ENCODE assay signal across 8 cellular contexts in genomic region chr22:50184004-50184461, GRCh38. TPM values are rescaled to one million over a fixed set of nuclear protein-coding genes. Genes with fewer than 3 reads are reported as not detected.
DNase-seq lines count a peak whose midpoint lies in the region; ATAC-seq, FAIRE-seq and TF ChIP-seq lines count a peak whose summit lies in the region.

No MANE protein-coding gene starts in this region.

- ATAC-seq in pancreas (peak; percentile 14 to 48 (median 34)), HG02885 (IDR thresholded peaks at IDR 0.05; ENCODE audit: poor library complexity, unreplicated experiment) (no peak), GM18861 (IDR thresholded peaks at IDR 0.05; ENCODE audit: unreplicated experiment) (no peak)

- intact Hi-C loops in pancreas (cut with DNase I) = no loop called here

- no peaks in the 10 kb centered on the region for H3K9me2 ChIP-seq in DOHH2 (replicated peaks; ENCODE audit: control insufficient read depth, low read length)

- POLR2A ChIA-PET in RWPE1 (lab: Yijun Ruan, JAX; ENCODE audit: low non-redundant PET) = no interaction called here

- H3F3A ChIP-seq in DOHH2 (ENCODE audit: control insufficient read depth, insufficient read depth) = peaks cover 19% of the 10 kb centered on the region

- 54 to 62% methylated on average over 5 to 12 of the region's 12 CpGs for WGBS in pancreas, 2 donors

- H3K4me1 ChIP-seq in DOHH2 (ENCODE audit: control insufficient read depth, low read length) = peaks cover 44% of the 10 kb centered on the region
- H3K4me1 ChIP-seq in pancreas = peaks cover 21 to 27% (median 21%) of the 10 kb centered on the region in 3 donors

- H3K27me3 ChIP-seq in DOHH2 (ENCODE audit: control insufficient read depth, low read length) = no peaks in the 10 kb centered on the region
- no peaks in the 10 kb centered on the region for H3K27me3 ChIP-seq in pancreas
- no peaks in the 10 kb centered on the region for H3K27me3 ChIP-seq in brain microvascular endothelial cell (replicated peaks)

- H3K9me3 ChIP-seq in DOHH2 (ENCODE audit: control insufficient read depth, insufficient read depth, low read length) (no peaks in the 10 kb centered on the region), pancreas (no peaks in the 10 kb centered on the region)

- peaks cover 27% of the 10 kb centered on the region for H3K36me3 ChIP-seq in DOHH2 (ENCODE audit: control insufficient read depth, low read length)
- no peaks in the 10 kb centered on the region for H3K36me3 ChIP-seq in pancreas
- H3K36me3 ChIP-seq in brain microvascular endothelial cell (replicated peaks) = peaks cover 2% of the 10 kb centered on the region

- no peak for FAIRE-seq in pancreas (lab: Jason Lieb, UNC)

- CTCF ChIA-PET in RWPE1 (lab: Yijun Ruan, JAX) = interaction anchor here (0.7 kb wide), 1 partner anchor 26 kb away, joined by 3 read pairs; no protein-coding TSS in a partner anchor

- in situ Hi-C loops in brain microvascular endothelial cell (cut with HindIII; ENCODE audit: low pct_ligation_motif_present, low sequenced_read_pairs) = no loop called here

- peak overlapping the region; percentile 97 for H3K4me2 ChIP-seq in DOHH2 (ENCODE audit: low read length)

- no peaks in the 10 kb centered on the region for H4K20me1 ChIP-seq in DOHH2 (ENCODE audit: control insufficient read depth, insufficient read depth, low read depth, low read length)

- peaks cover 35% of the 10 kb centered on the region for H3K79me2 ChIP-seq in DOHH2 (ENCODE audit: control insufficient read depth, low read length)

- H3K4me3 ChIP-seq in DOHH2 (ENCODE audit: low read length) (peak overlapping the region; percentile 97), fibroblast of villous mesenchyme (ENCODE audit: low read depth, low read length) (no peak overlapping the region), pancreas (peak overlapping the region in 1 of 4 donors; percentile 80), brain microvascular endothelial cell (ENCODE audit: low read depth, low read length) (no peak overlapping the region)

- no peak overlapping the region for H3K27ac ChIP-seq in DOHH2 (ENCODE audit: low read depth, low read length)
- H3K27ac ChIP-seq in RWPE1 = peak overlapping the region; percentile 62
- peak overlapping the region; percentile 43 to 68 (median 61) for H3K27ac ChIP-seq in pancreas
- no peak overlapping the region for H3K27ac ChIP-seq in brain microvascular endothelial cell

- DNase-seq in RWPE1 (ENCODE audit: low spot score) = no peak
- DNase-seq in fibroblast of villous mesenchyme (ENCODE audit: low read depth) = peak; percentile 62
- peak; percentile 64 to 90 (median 78) for DNase-seq in pancreas
- DNase-seq in brain microvascular endothelial cell = no peak
- DNase-seq in iPS-NIHi7 (ENCODE audit: extremely low spot score) = no peak

- TF ChIP-seq CTCF in DOHH2 (IDR thresholded peaks at IDR 0.05; ENCODE audit: low read depth, low read length, poor library complexity, severe bottlenecking) = no peak
- TF ChIP-seq CTCF in RWPE1 (conservative IDR thresholded peaks at IDR 0.05; ENCODE audit: low read depth) = no peak
- TF ChIP-seq CTCF in fibroblast of villous mesenchyme (IDR thresholded peaks at IDR 0.05; ENCODE audit: insufficient read depth, low read depth, low read length) = no peak
- TF ChIP-seq CTCF in pancreas (IDR thresholded peaks at IDR 0.05) = no peak
- no peak for TF ChIP-seq CTCF in brain microvascular endothelial cell (IDR thresholded peaks at IDR 0.05; ENCODE audit: low read depth, low read length, missing control alignments)

RNA-seq across cellular contexts. Expression of gene TRABD, which starts 1.7 kb away (rescaled TPM):
- total RNA-seq in fibroblast of villous mesenchyme (21.6 and 27.4 TPM in 2 replicates), pancreas (10 to 100 TPM; 25.9 to 64.1 (median 48.6) TPM)
- polyA plus RNA-seq in pancreas = 100 to 1,000 TPM; 104 to 107 TPM

RNA-seq across cellular contexts. Expression of gene PANX2, which starts 13.5 kb away (rescaled TPM):
- total RNA-seq in fibroblast of villous mesenchyme (0.32 and 0.43 TPM in 2 replicates), pancreas (1 to 10 TPM in 1 of 6 donors, under 1 TPM in 5; 0.31 to 1.2 (median 0.60) TPM)
- 1 to 10 TPM in 1 of 2 donors, under 1 TPM in 1; 0.68 to 3.5 TPM for polyA plus RNA-seq in pancreas

RNA-seq across cellular contexts. Expression of gene SELENOO, which starts 16.8 kb away (rescaled TPM):
- total RNA-seq in fibroblast of villous mesenchyme (18.0 and 20.7 TPM in 2 replicates), pancreas (10 to 100 TPM; 11.6 to 17.8 (median 13.0) TPM)
- 10 to 100 TPM; 78.2 to 79.8 TPM for polyA plus RNA-seq in pancreas

Comparison
In these comparisons a context has a peak if more than half of its experiments do, and no peak if none do; other contexts are left out.
1. H3K27ac ChIP-seq: peak in RWPE1 (single experiment) and pancreas (4 of 4); none in DOHH2 (single experiment) and brain microvascular endothelial cell (single experiment).
2. DNase-seq: peak in fibroblast of villous mesenchyme (single experiment) and pancreas (6 of 6); none in RWPE1 (single experiment), brain microvascular endothelial cell (single experiment) and iPS-NIHi7 (single experiment).
3. ATAC-seq: peak in pancreas (4 of 4); none in HG02885 (single experiment) and GM18861 (single experiment).